ENCODE assay signal across 20 cellular contexts in the genomic region with DNA sequence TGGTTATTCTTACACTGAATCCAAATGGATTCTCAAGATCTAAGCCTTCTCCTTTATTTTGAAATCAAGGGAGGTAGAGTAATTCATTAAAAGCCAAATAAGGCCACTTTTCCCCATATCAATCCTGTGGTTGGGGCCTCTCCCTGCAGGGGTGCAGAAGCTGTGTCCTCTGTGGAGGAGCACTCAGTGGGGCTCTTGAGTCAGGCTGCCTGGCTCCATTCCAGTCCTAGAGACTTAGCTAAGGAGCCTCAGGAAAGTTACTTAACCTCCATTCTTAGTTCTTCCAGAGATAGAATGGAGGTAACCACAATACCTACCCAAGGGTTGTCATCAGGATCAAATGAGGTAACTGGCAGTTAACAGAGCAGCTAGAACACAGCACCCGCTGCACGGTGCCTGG.
"Had no signal": no experiment of that assay in that cellular context is flagged by ENCODE, and none has a peak within 500 bp of the region (broad histone marks: within the 10 kb centered on the region; RNA-seq: fewer than 3 reads in every experiment).

No MANE protein-coding gene starts in this region.

- DNase-seq: IMR-90, Karpas-422, KG1, MM.1S, NCI-H1092 treated with DMSO at 0.1 percent for 48 hours, NCI-H1436, NCI-H187, NCI-H2029, NCI-H2081 treated with DMSO at 0.1 percent for 48 hours, NCI-H2171, NCI-H226, NCI-H446, NCI-H510A, NCI-H524 treated with DMSO at 0.1 percent for 48 hours, NCI-H69, NCI-H774, SHP77 had no signal

- ATAC-seq: HepG2, SK-N-SH treated with all-trans-retinoic acid at 6 μM for 48 hours had no signal

- H3K27ac ChIP-seq: RWPE1 had no signal
